In the genomic region with DNA sequence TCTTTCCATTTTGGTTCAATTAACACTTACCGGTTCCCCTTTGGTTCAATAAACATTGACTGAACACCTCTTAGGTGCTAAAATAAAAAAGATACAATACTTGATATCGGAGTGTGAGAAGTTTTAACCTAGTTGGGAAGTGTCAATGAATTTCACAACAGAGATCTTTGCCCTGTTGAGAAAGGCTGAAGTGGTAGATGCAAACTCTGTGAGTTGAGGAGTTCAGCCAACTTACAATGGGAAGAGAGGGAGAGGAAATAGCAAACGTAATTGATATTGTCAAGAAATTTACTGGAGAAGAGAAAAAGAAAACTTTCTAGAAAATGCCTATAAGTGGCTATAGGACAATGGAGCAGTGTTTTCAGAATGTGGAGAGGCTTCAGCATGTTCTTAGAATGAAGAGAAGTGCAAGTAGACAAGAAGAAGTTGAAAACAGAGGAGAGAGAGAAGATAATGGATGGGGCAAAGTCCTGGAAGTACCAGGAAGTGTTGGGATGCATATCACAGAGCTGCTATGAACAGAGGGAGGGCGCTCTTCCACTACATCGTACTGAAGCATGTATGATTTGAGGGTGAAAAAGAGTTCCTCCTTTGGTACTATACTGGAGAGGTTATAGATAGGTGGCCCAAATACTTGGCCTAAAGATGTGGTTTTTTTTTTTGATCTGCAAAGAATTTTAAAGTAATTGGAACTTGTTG, we compare ENCODE assay signal across 1 cellular context.
TF ChIP-seq lines count a peak whose summit lies in the region.

No MANE protein-coding gene starts in this region.

TF ChIP-seq in HepG2, 621 proteins besides CTCF, POLR2A, EP300 and RAD21:
- no peak for TF ChIP-seq ZSCAN30 (CRISPR knock-in tag; IDR thresholded peaks at IDR 0.05)
- TF ChIP-seq, protein P1, sequence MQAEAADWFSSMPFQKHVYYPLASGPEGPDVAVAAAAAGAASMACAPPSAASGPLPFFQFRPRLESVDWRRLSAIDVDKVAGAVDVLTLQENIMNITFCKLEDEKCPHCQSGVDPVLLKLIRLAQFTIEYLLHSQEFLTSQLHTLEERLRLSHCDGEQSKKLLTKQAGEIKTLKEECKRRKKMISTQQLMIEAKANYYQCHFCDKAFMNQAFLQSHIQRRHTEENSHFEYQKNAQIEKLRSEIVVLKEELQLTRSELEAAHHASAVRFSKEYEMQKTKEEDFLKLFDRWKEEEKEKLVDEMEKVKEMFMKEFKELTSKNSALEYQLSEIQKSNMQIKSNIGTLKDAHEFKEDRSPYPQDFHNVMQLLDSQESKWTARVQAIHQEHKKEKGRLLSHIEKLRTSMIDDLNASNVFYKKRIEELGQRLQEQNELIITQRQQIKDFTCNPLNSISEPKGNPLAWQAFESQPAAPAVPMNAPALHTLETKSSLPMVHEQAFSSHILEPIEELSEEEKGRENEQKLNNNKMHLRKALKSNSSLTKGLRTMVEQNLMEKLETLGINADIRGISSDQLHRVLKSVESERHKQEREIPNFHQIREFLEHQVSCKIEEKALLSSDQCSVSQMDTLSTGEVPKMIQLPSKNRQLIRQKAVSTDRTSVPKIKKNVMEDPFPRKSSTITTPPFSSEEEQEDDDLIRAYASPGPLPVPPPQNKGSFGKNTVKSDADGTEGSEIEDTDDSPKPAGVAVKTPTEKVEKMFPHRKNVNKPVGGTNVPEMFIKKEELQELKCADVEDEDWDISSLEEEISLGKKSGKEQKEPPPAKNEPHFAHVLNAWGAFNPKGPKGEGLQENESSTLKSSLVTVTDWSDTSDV (CRISPR knock-in tag; IDR thresholded peaks at IDR 0.05): no peak
- no peak for TF ChIP-seq TFDP2 (CRISPR knock-in tag; IDR thresholded peaks at IDR 0.05)
- TF ChIP-seq KLF9 (CRISPR knock-in tag; IDR thresholded peaks at IDR 0.05; ENCODE audit: low read depth): no peak
- no peak for TF ChIP-seq TEAD2 (CRISPR knock-in tag; IDR thresholded peaks at IDR 0.05)
- TF ChIP-seq NFYB (CRISPR knock-in tag; IDR thresholded peaks at IDR 0.05): no peak
- TF ChIP-seq CEBPB (IDR thresholded peaks at IDR 0.05; ENCODE audit: borderline replicate concordance, low read depth, low read length): peak; percentile 48; the same call in 1 of the 2 replicates
- TF ChIP-seq MATR3 (CRISPR knock-in tag; IDR thresholded peaks at IDR 0.05): no peak
- no peak for TF ChIP-seq HCFC1 (IDR thresholded peaks at IDR 0.05; ENCODE audit: low read depth, low read length)
- 0 out of 2 replicates have a peak, but pooled peaks have one; percentile 19 for TF ChIP-seq HNF4A (CRISPR knock-in tag; IDR thresholded peaks at IDR 0.05)
- TF ChIP-seq, protein P2, sequence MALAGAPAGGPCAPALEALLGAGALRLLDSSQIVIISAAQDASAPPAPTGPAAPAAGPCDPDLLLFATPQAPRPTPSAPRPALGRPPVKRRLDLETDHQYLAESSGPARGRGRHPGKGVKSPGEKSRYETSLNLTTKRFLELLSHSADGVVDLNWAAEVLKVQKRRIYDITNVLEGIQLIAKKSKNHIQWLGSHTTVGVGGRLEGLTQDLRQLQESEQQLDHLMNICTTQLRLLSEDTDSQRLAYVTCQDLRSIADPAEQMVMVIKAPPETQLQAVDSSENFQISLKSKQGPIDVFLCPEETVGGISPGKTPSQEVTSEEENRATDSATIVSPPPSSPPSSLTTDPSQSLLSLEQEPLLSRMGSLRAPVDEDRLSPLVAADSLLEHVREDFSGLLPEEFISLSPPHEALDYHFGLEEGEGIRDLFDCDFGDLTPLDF (CRISPR knock-in tag; IDR thresholded peaks at IDR 0.05): no peak
- no peak for TF ChIP-seq ZNF674 (CRISPR knock-in tag; IDR thresholded peaks at IDR 0.05; ENCODE audit: low read depth)
- TF ChIP-seq ELF3 (CRISPR knock-in tag; IDR thresholded peaks at IDR 0.05): peak; percentile 67
- TF ChIP-seq, protein P3, sequence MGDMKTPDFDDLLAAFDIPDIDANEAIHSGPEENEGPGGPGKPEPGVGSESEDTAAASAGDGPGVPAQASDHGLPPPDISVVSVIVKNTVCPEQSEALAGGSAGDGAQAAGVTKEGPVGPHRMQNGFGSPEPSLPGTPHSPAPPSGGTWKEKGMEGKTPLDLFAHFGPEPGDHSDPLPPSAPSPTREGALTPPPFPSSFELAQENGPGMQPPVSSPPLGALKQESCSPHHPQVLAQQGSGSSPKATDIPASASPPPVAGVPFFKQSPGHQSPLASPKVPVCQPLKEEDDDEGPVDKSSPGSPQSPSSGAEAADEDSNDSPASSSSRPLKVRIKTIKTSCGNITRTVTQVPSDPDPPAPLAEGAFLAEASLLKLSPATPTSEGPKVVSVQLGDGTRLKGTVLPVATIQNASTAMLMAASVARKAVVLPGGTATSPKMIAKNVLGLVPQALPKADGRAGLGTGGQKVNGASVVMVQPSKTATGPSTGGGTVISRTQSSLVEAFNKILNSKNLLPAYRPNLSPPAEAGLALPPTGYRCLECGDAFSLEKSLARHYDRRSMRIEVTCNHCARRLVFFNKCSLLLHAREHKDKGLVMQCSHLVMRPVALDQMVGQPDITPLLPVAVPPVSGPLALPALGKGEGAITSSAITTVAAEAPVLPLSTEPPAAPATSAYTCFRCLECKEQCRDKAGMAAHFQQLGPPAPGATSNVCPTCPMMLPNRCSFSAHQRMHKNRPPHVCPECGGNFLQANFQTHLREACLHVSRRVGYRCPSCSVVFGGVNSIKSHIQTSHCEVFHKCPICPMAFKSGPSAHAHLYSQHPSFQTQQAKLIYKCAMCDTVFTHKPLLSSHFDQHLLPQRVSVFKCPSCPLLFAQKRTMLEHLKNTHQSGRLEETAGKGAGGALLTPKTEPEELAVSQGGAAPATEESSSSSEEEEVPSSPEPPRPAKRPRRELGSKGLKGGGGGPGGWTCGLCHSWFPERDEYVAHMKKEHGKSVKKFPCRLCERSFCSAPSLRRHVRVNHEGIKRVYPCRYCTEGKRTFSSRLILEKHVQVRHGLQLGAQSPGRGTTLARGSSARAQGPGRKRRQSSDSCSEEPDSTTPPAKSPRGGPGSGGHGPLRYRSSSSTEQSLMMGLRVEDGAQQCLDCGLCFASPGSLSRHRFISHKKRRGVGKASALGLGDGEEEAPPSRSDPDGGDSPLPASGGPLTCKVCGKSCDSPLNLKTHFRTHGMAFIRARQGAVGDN (CRISPR knock-in tag; IDR thresholded peaks at IDR 0.05): no peak
- TF ChIP-seq, protein P4, sequence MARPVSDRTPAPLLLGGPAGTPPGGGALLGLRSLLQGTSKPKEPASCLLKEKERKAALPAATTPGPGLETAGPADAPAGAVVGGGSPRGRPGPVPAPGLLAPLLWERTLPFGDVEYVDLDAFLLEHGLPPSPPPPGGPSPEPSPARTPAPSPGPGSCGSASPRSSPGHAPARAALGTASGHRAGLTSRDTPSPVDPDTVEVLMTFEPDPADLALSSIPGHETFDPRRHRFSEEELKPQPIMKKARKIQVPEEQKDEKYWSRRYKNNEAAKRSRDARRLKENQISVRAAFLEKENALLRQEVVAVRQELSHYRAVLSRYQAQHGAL (CRISPR knock-in tag; IDR thresholded peaks at IDR 0.05; ENCODE audit: not compliant biosample characterization): no peak
- TF ChIP-seq ZNF503 (CRISPR knock-in tag; IDR thresholded peaks at IDR 0.05): no peak
- TF ChIP-seq ZMYM4 (CRISPR knock-in tag; IDR thresholded peaks at IDR 0.05): no peak
